Comparison of ENCODE assay signal across 9 cellular contexts in the genomic region with DNA sequence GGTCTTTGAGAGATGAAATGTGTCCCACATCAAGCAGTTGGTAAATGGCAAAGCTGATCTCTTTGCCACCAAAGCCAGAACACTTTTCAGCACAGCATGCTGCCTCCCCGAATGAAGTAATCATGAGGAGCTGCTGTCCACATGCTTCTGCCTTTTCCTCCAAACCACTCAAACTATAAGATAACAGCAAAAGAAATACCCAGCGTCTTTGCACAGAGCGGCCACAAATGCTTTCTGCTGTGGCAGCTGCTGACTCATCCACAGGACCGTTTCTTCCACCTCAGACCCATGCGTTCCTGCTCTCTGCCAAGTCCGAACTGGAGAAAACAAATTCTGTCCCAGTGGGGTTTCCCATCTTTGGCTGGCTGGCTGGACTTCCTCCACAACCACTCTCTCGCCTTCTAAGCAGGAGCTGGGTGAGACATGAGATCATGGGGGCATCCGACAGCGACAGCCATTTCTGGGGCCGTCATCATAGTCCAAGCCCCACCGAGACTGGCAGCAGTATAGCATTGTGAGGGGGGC. TPM values are rescaled to one million over a fixed set of nuclear protein-coding genes. Genes with fewer than 3 reads are reported as not detected.
DNase-seq lines count a peak whose midpoint lies in the region; ATAC-seq and TF ChIP-seq lines count a peak whose summit lies in the region.
"Had no signal": no experiment of that assay in that cellular context is flagged by ENCODE, and none has a peak within 500 bp of the region (broad histone marks: within the 10 kb centered on the region; RNA-seq: fewer than 3 reads in every experiment).

No MANE protein-coding gene starts in this region.

- H3K4me1 ChIP-seq in PC-9 (replicated peaks; ENCODE audit: insufficient read depth) (no peaks in the 10 kb centered on the region), BE2C (no peaks in the 10 kb centered on the region)

- H3K36me3 ChIP-seq in PC-9 (ENCODE audit: low read depth) (no peaks in the 10 kb centered on the region), BE2C (no peaks in the 10 kb centered on the region)

- intact Hi-C loops in PC-9 (cut with micrococcal nuclease; ENCODE audit: unreplicated experiment) = loop anchor here (1.0 to 5.0 kb wide), 2 partner anchors 180 to 402 kb away; no protein-coding TSS in a partner anchor

- no peaks in the 10 kb centered on the region for H3K9me3 Mint-ChIP-seq in stimulated activated memory B cell treated with anti-CD40 and anti-IgM and Interleukin-4, amounts not matched to agents 10 μg/mL and 1 μg/mL and 100 μg/mL, for 72 hours

- no peaks in the 10 kb centered on the region for H3K36me3 Mint-ChIP-seq in stimulated activated memory B cell treated with anti-CD40 and anti-IgM and Interleukin-4, amounts not matched to agents 10 μg/mL and 1 μg/mL and 100 μg/mL, for 72 hours

- DNase-seq in NCI-H748 (lab: John Stamatoyannopoulos, UW; ENCODE audit: unreplicated experiment) (peak; percentile 14), NCI-H748 treated with DMSO at 0.1 percent for 48 hours (lab: John Stamatoyannopoulos, UW) (no peak), PC-9 (no peak), fibroblast of the aortic adventitia (ENCODE audit: low read depth) (peak; percentile 63), BE2C (no peak), dedifferentiated amniotic fluid mesenchymal stem cell (ENCODE audit: extremely low spot score) (no peak)
- DNase-seq in stimulated activated CD4-positive, alpha-beta T cell treated with anti-CD3 and anti-CD28 coated beads, Interleukin-4, amount 100 ng/mL, for 24 hours = no peak

- H3K4me3 ChIP-seq in PC-9 (no peak overlapping the region), fibroblast of the aortic adventitia (ENCODE audit: low read depth, low read length) (no peak overlapping the region), BE2C (ENCODE audit: low read depth, low read length) (no peak overlapping the region)
- H3K4me3 ChIP-seq: SK-N-MC had no signal

- POLR2A ChIA-PET in PC-9 (lab: Charles Lee; ENCODE audit: unreplicated experiment) = interaction anchor here (0.6 to 0.8 kb wide), 3 partner anchors 9 to 341 kb away, joined by 3 to 26 read pairs (median 3); no protein-coding TSS in a partner anchor

- BruUV-seq in PC-9 (replicated peaks; lab: Mats Ljungman, UMichigan) = no TSS peak

- H3F3A ChIP-seq in PC-9 (ENCODE audit: insufficient read depth, low read depth) = no peaks in the 10 kb centered on the region

- no peak overlapping the region for H2AFZ ChIP-seq in PC-9

- peaks cover 45% of the 10 kb centered on the region for H3K27me3 ChIP-seq in PC-9 (ENCODE audit: insufficient read depth, low read depth)
- peaks cover 32% of the 10 kb centered on the region for H3K27me3 ChIP-seq in BE2C

- no peaks in the 10 kb centered on the region for H3K9me2 ChIP-seq in PC-9 (ENCODE audit: insufficient read depth)

- no peaks in the 10 kb centered on the region for H4K20me1 ChIP-seq in PC-9 (ENCODE audit: insufficient read depth)

- H3K4me1 Mint-ChIP-seq in stimulated activated memory B cell treated with anti-CD40 and anti-IgM and Interleukin-4, amounts not matched to agents 10 μg/mL and 1 μg/mL and 100 μg/mL, for 72 hours = peaks cover 27% of the 10 kb centered on the region

- no peaks in the 10 kb centered on the region for H3K9me3 ChIP-seq in PC-9 (ENCODE audit: insufficient read depth, low read depth)
- H3K9me3 ChIP-seq in BE2C = no peaks in the 10 kb centered on the region

- ATAC-seq in stimulated activated memory B cell treated with anti-CD40 and anti-IgM and Interleukin-4, amounts not matched to agents 10 μg/mL and 1 μg/mL and 100 μg/mL, for 72 hours = peak; percentile 6

- CTCF ChIA-PET in PC-9 (lab: Charles Lee) = interaction anchor here (0.8 kb wide), 1 partner anchor 180 kb away, joined by 3 read pairs; no protein-coding TSS in a partner anchor

- H3K27ac Mint-ChIP-seq in stimulated activated memory B cell treated with anti-CD40 and anti-IgM and Interleukin-4, amounts not matched to agents 10 μg/mL and 1 μg/mL and 100 μg/mL, for 72 hours = no peak overlapping the region

- no peaks in the 10 kb centered on the region for H3K79me2 ChIP-seq in PC-9 (ENCODE audit: low read depth)

- H3K27me3 Mint-ChIP-seq in stimulated activated memory B cell treated with anti-CD40 and anti-IgM and Interleukin-4, amounts not matched to agents 10 μg/mL and 1 μg/mL and 100 μg/mL, for 72 hours = no peaks in the 10 kb centered on the region

- H3K27ac ChIP-seq in PC-9 = no peak overlapping the region
- H3K27ac ChIP-seq: SK-N-MC had no signal

- H3K4me2 ChIP-seq in PC-9 = no peak overlapping the region

- H3K4me3 Mint-ChIP-seq in stimulated activated memory B cell treated with anti-CD40 and anti-IgM and Interleukin-4, amounts not matched to agents 10 μg/mL and 1 μg/mL and 100 μg/mL, for 72 hours = no peak overlapping the region

- TF ChIP-seq CTCF in PC-9 (conservative IDR thresholded peaks at IDR 0.05) = peak; percentile 28; the same call in 1 of the 2 replicates
- TF ChIP-seq CTCF in fibroblast of the aortic adventitia (IDR thresholded peaks at IDR 0.05; ENCODE audit: insufficient read depth, low read length) = no peak
- TF ChIP-seq CTCF in BE2C (IDR thresholded peaks at IDR 0.05; ENCODE audit: low read depth, low read length) = no peak

RNA-seq across cellular contexts. Expression of a gene that starts 27.1 kb away (rescaled TPM):
- total RNA-seq in PC-9 (2021) (13.8 and 18.6 TPM in 2 replicates), fibroblast of the aortic adventitia (ENCODE audit: low replicate concordance) (0.36 and 3.5 TPM in 2 replicates)
- polyA plus RNA-seq in BE2C (2012; ENCODE audit: insufficient read depth, insufficient read length, low read depth) = 5.4 TPM

RNA-seq across cellular contexts. Expression of a gene that starts 45.7 kb away (rescaled TPM):
- not detected in 2 replicates for total RNA-seq in PC-9 (2021)
- not detected in 2 replicates for total RNA-seq in fibroblast of the aortic adventitia (ENCODE audit: low replicate concordance)
- polyA plus RNA-seq in BE2C (2012; ENCODE audit: insufficient read depth, insufficient read length, low read depth) = not detected

RNA-seq across cellular contexts. Expression of a gene that starts 47.2 kb away (rescaled TPM):
- total RNA-seq in PC-9 (2021) (not detected in 2 replicates), fibroblast of the aortic adventitia (ENCODE audit: low replicate concordance) (not detected in 2 replicates)
- not detected for polyA plus RNA-seq in BE2C (2012; ENCODE audit: insufficient read depth, insufficient read length, low read depth)

RNA-seq across cellular contexts. Expression of a gene that starts 59.4 kb away (rescaled TPM):
- not detected in 2 replicates for total RNA-seq in PC-9 (2021)
- 0.18 TPM in 1 of 2 replicates, not detected in the other for total RNA-seq in fibroblast of the aortic adventitia (ENCODE audit: low replicate concordance)
- polyA plus RNA-seq in BE2C (2012; ENCODE audit: insufficient read depth, insufficient read length, low read depth) = not detected

Comparison
In these comparisons a context has a peak if more than half of its experiments do, and no peak if none do; other contexts are left out.
1. DNase-seq: peak in NCI-H748 (single experiment) and fibroblast of the aortic adventitia (single experiment); none in NCI-H748 treated with DMSO at 0.1 percent for 48 hours (single experiment), PC-9 (0 of 2), BE2C (single experiment), stimulated activated CD4-positive, alpha-beta T cell treated with anti-CD3 and anti-CD28 coated beads, Interleukin-4, amount 100 ng/mL, for 24 hours (single experiment) and dedifferentiated amniotic fluid mesenchymal stem cell (single experiment).